15 cellular contexts compared by ENCODE assay signal in genomic region chr6:3868544-3868943, GRCh38. TPM values are rescaled to one million over a fixed set of nuclear protein-coding genes. Genes with fewer than 3 reads are reported as not detected.
DNase-seq lines count a peak whose midpoint lies in the region; ATAC-seq and TF ChIP-seq lines count a peak whose summit lies in the region.
"Had no signal": no experiment of that assay in that cellular context is flagged by ENCODE, and none has a peak within 500 bp of the region (broad histone marks: within the 10 kb centered on the region; RNA-seq: fewer than 3 reads in every experiment).

No MANE protein-coding gene starts in this region.

- peaks cover 2% of the 10 kb centered on the region for H3K27me3 ChIP-seq in fibroblast of lung (ENCODE audit: control insufficient read depth, insufficient read depth, low read length)
- H3K27me3 ChIP-seq: upper lobe of left lung had no signal

- no peaks in the 10 kb centered on the region for H3K4me1 ChIP-seq in fibroblast of lung (ENCODE audit: control insufficient read depth, extremely low read depth, insufficient read depth, low read length)
- H3K4me1 ChIP-seq: upper lobe of left lung had no signal

- intact Hi-C loops in activated CD4-positive, alpha-beta T cell treated with anti-CD3 and anti-CD28 coated beads for 36 hours (cut with DNase I, micrococcal nuclease): no loop called here

- no peak overlapping the region for H2AFZ ChIP-seq in fibroblast of lung (ENCODE audit: low read length)

- H3K27ac Mint-ChIP-seq in activated CD4-positive, alpha-beta T cell treated with anti-CD3 and anti-CD28 coated beads for 36 hours: peak overlapping the region; percentile 93
- no peak overlapping the region for H3K27ac Mint-ChIP-seq in effector memory CD8-positive, alpha-beta T cell

- no peaks in the 10 kb centered on the region for H3K36me3 ChIP-seq in fibroblast of lung (ENCODE audit: control insufficient read depth, insufficient read depth, low read length)
- H3K36me3 ChIP-seq: upper lobe of left lung had no signal

- H3K4me3 Mint-ChIP-seq in activated CD4-positive, alpha-beta T cell treated with anti-CD3 and anti-CD28 coated beads for 36 hours: no peak overlapping the region
- peak overlapping the region in 1 of 2 donors; percentile 24 for H3K4me3 Mint-ChIP-seq in effector memory CD8-positive, alpha-beta T cell

- no peaks in the 10 kb centered on the region for H3K9me3 Mint-ChIP-seq in activated CD4-positive, alpha-beta T cell treated with anti-CD3 and anti-CD28 coated beads for 36 hours (ENCODE audit: low read depth)
- no peaks in the 10 kb centered on the region for H3K9me3 Mint-ChIP-seq in effector memory CD8-positive, alpha-beta T cell

- H3K36me3 Mint-ChIP-seq in activated CD4-positive, alpha-beta T cell treated with anti-CD3 and anti-CD28 coated beads for 36 hours (ENCODE audit: low read depth): no peaks in the 10 kb centered on the region
- peaks cover 4% of the 10 kb centered on the region for H3K36me3 Mint-ChIP-seq in effector memory CD8-positive, alpha-beta T cell (ENCODE audit: insufficient read depth)

- DNase-seq in activated CD4-positive, alpha-beta T cell treated with anti-CD3 and anti-CD28 coated beads for 36 hours: no peak
- DNase-seq in activated CD4-positive, alpha-beta T cell treated with anti-CD3 and anti-CD28 coated beads for 4 hours: no peak
- DNase-seq in SK-MEL-5 (ENCODE audit: low read depth, low spot score): peak; percentile 59
- peak; percentile 41 to 47 for DNase-seq in fibroblast of lung (ENCODE audit: low read depth in 2 of 2)
- DNase-seq in Kasumi-1 (lab: John Stamatoyannopoulos, UW): no peak
- no peak for DNase-seq in effector memory CD8-positive, alpha-beta T cell
- DNase-seq: activated CD4-positive, alpha-beta T cell treated with anti-CD3 and anti-CD28 coated beads for 1 hour; activated naive CD4-positive, alpha-beta T cell; central memory CD4-positive, alpha-beta T cell; Karpas-422; stimulated activated CD4-positive, alpha-beta T cell treated with anti-CD3 and anti-CD28 coated beads, Interleukin-12 subunit alpha, Interleukin-12 subunit beta, amount 100 ng/mL, for 4 hours; upper lobe of left lung had no signal

- H3K9me3 ChIP-seq in fibroblast of lung (ENCODE audit: control insufficient read depth, insufficient read depth, low read depth, low read length): no peaks in the 10 kb centered on the region
- H3K9me3 ChIP-seq: upper lobe of left lung had no signal

- H3K4me2 ChIP-seq in fibroblast of lung (ENCODE audit: extremely low read depth, insufficient read depth, low read length): no peak overlapping the region

- ATAC-seq in activated CD4-positive, alpha-beta T cell treated with anti-CD3 and anti-CD28 coated beads for 36 hours: no peak
- ATAC-seq in effector memory CD8-positive, alpha-beta T cell (replicated peaks): no peak
- no peak for ATAC-seq in HG03520 (IDR thresholded peaks at IDR 0.05; ENCODE audit: unreplicated experiment)

- in situ Hi-C loops in SK-MEL-5 (cut with HindIII; ENCODE audit: low pct_unique_long_range_greater_than_20kb, low sequenced_read_pairs): no loop called here

- peaks cover 12% of the 10 kb centered on the region for H3K27me3 Mint-ChIP-seq in activated CD4-positive, alpha-beta T cell treated with anti-CD3 and anti-CD28 coated beads for 36 hours
- peaks cover 31 to 35% of the 10 kb centered on the region in 2 donors for H3K27me3 Mint-ChIP-seq in effector memory CD8-positive, alpha-beta T cell

- H3K79me2 ChIP-seq in fibroblast of lung (ENCODE audit: control insufficient read depth, insufficient read depth, low read length): no peaks in the 10 kb centered on the region

- no peak overlapping the region for H3K9ac ChIP-seq in fibroblast of lung (ENCODE audit: insufficient read depth, low read length)

- H3K4me1 Mint-ChIP-seq in activated CD4-positive, alpha-beta T cell treated with anti-CD3 and anti-CD28 coated beads for 36 hours: peaks cover 35% of the 10 kb centered on the region
- peaks cover 3 to 13% of the 10 kb centered on the region in 2 donors for H3K4me1 Mint-ChIP-seq in effector memory CD8-positive, alpha-beta T cell (ENCODE audit: low read depth in 2 of 2)

- CTCF ChIA-PET in activated CD4-positive, alpha-beta T cell treated with anti-CD3 and anti-CD28 coated beads for 36 hours (lab: Charles Lee): interaction anchor here (0.7 to 1.7 kb wide), 3 partner anchors 17 to 21 kb away, joined by 3 to 9 read pairs (median 3); no protein-coding TSS in a partner anchor

- TF ChIP-seq CTCF in fibroblast of lung (conservative IDR thresholded peaks at IDR 0.05 in 1 of 2, IDR thresholded peaks at IDR 0.05 in 1 of 2; ENCODE audit: low read depth in 1 of 2, low read length in 2 of 2): no peak

- H4K20me1 ChIP-seq in fibroblast of lung (ENCODE audit: control insufficient read depth, extremely low read depth, insufficient read depth, low read length): no peaks in the 10 kb centered on the region

- H3K27ac ChIP-seq in fibroblast of lung (ENCODE audit: insufficient read depth, low read length) (no peak overlapping the region), skin epidermis (peak overlapping the region in 14 of 21 experiments; percentile 14 to 84 (median 59))
- H3K27ac ChIP-seq: upper lobe of left lung had no signal

- POLR2A ChIA-PET in activated CD4-positive, alpha-beta T cell treated with anti-CD3 and anti-CD28 coated beads for 36 hours (lab: Charles Lee): interaction anchor here (1.4 to 1.8 kb wide), 2 partner anchors 18 to 21 kb away, joined by 4 to 5 read pairs; no protein-coding TSS in a partner anchor

- no peak overlapping the region for H3K4me3 ChIP-seq in fibroblast of lung (replicated peaks in 1 of 4; ENCODE audit: control extremely low read depth in 1 of 4, insufficient read depth in 1 of 4, low read depth in 3 of 4, low read length in 4 of 4)
- H3K4me3 ChIP-seq in skin epidermis: no peak overlapping the region
- H3K4me3 ChIP-seq: lung, upper lobe of left lung had no signal

RNA-seq across cellular contexts. Expression of gene FAM50B, which starts 19.4 kb away (rescaled TPM):
- 10 to 100 TPM in 1 of 2 experiments, 1 to 10 TPM in 1; 8.8 to 10.2 TPM for total RNA-seq in activated CD4-positive, alpha-beta T cell treated with anti-CD3 and anti-CD28 coated beads for 36 hours
- total RNA-seq in SK-MEL-5 (2014; rRNA removed; shearing (Covaris generic)): 14.4 and 16.7 TPM in 2 replicates
- polyA plus RNA-seq in SK-MEL-5 (2015; cell fraction: cytosol; rRNA removed): 31.1 and 34.6 TPM in 2 replicates
- 3.4 and 7.0 TPM in 2 replicates for polyA plus RNA-seq in SK-MEL-5 (2015; cell fraction: nucleus; rRNA removed)
- total RNA-seq in fibroblast of lung: 11.6 and 15.7 TPM in 2 replicates
- polyA plus RNA-seq in fibroblast of lung: 4.2 and 5.6 TPM in 2 replicates
- polyA plus RNA-seq in fibroblast of lung (2012): 6.2 and 9.4 TPM in 2 replicates
- polyA minus RNA-seq in fibroblast of lung (ENCODE audit: low replicate concordance): 2.0 and 2.6 TPM in 2 replicates

Comparison
In these comparisons a context has a peak if more than half of its experiments do, and no peak if none do; other contexts are left out.
1. DNase-seq: peak in SK-MEL-5 (single experiment) and fibroblast of lung (2 of 2); none in activated CD4-positive, alpha-beta T cell treated with anti-CD3 and anti-CD28 coated beads for 36 hours (single experiment), activated CD4-positive, alpha-beta T cell treated with anti-CD3 and anti-CD28 coated beads for 4 hours (0 of 2), Kasumi-1 (0 of 2) and effector memory CD8-positive, alpha-beta T cell (0 of 3).